Comparison of ENCODE assay signal across 8 cellular contexts in genomic region chr12:570237-570925, GRCh38.
DNase-seq lines count a peak whose midpoint lies in the region; ATAC-seq, FAIRE-seq and TF ChIP-seq lines count a peak whose summit lies in the region.

No MANE protein-coding gene starts in this region.

- peak overlapping the region; percentile 90 for H3K27ac ChIP-seq in skeletal muscle tissue (ENCODE audit: low read depth, low read length)

- TF ChIP-seq CTCF in AG10803 (conservative IDR thresholded peaks at IDR 0.05; ENCODE audit: low read length), result no peak
- TF ChIP-seq CTCF in brain (conservative IDR thresholded peaks at IDR 0.05), result no peak
- TF ChIP-seq CTCF in GM20000 (IDR thresholded peaks at IDR 0.05; ENCODE audit: extremely low read depth, missing control alignments), result no peak

- H3K9me3 Mint-ChIP-seq in brain, result peaks cover 0 to 3% (median 0%) of the 10 kb centered on the region in 5 experiments

- H3K36me3 Mint-ChIP-seq in brain, result no peaks in the 10 kb centered on the region

- H3K4me3 ChIP-seq in AG10803 (ENCODE audit: low read length) (peak overlapping the region; percentile 77), iPS-18c (ENCODE audit: insufficient read depth, low read depth, low read length) (peak overlapping the region; percentile 68), skeletal muscle tissue (ENCODE audit: low read length in 3 of 3) (peak overlapping the region; percentile 75 to 84 (median 79))

- ATAC-seq in GM19395 (IDR thresholded peaks at IDR 0.05; ENCODE audit: unreplicated experiment), result no peak

- H3K4me1 Mint-ChIP-seq in brain, result peaks cover 24% of the 10 kb centered on the region

- peaks cover 30 to 32% (median 31%) of the 10 kb centered on the region in 3 donors for H3K4me1 ChIP-seq in skeletal muscle tissue (ENCODE audit: control insufficient read depth in 3 of 3, insufficient read depth in 3 of 3, low read length in 3 of 3)

- no peaks in the 10 kb centered on the region for H3K36me3 ChIP-seq in skeletal muscle tissue (ENCODE audit: control insufficient read depth in 3 of 3, insufficient read depth in 3 of 3, low read length in 3 of 3)

- peak; percentile 93 for FAIRE-seq in HTR-8/SVneo (lab: Jason Lieb, UNC)

- H3K27me3 Mint-ChIP-seq in brain, result peaks cover 3% of the 10 kb centered on the region

- no peaks in the 10 kb centered on the region for H3K27me3 ChIP-seq in skeletal muscle tissue (ENCODE audit: control insufficient read depth in 3 of 3, insufficient read depth in 3 of 3, low read length in 3 of 3)

- H3K4me3 Mint-ChIP-seq in brain, result peak overlapping the region; percentile 75 to 86 (median 84)

- H3K27ac Mint-ChIP-seq in brain, result peak overlapping the region in 2 of 5 experiments; percentile 48 to 59

- H3K9ac ChIP-seq in skeletal muscle tissue (ENCODE audit: low read depth in 1 of 3, low read length in 3 of 3), result peak overlapping the region; percentile 79 to 93 (median 81)

- DNase-seq in AG10803 (ENCODE audit: low read depth) (peak; percentile 85), HTR-8/SVneo (ENCODE audit: insufficient read length, low spot score) (peak; percentile 97), DMS114 treated with DMSO at 0.1 percent for 48 hours (lab: John Stamatoyannopoulos, UW; ENCODE audit: unreplicated experiment) (no peak), GM20000 (ENCODE audit: low spot score) (no peak)

- H3K9me3 ChIP-seq in iPS-18c (ENCODE audit: control insufficient read depth, insufficient read depth, low read length) (peaks cover 2% of the 10 kb centered on the region), skeletal muscle tissue (ENCODE audit: control insufficient read depth in 3 of 3, low read length in 3 of 3) (no peaks in the 10 kb centered on the region)

Comparison
In these comparisons a context has a peak if more than half of its experiments do, and no peak if none do; other contexts are left out.
1. DNase-seq: peak in AG10803 (single experiment) and HTR-8/SVneo (single experiment); none in DMS114 treated with DMSO at 0.1 percent for 48 hours (single experiment) and GM20000 (single experiment).
2. Peak in every context shown above with its lines, with median percentiles within 50 percentile points of each other: H3K4me3 ChIP-seq.